ENCODE assay signal across 8 cellular contexts in genomic region chr18:62505669-62506494, GRCh38. TPM values are rescaled to one million over a fixed set of nuclear protein-coding genes. Genes with fewer than 3 reads are reported as not detected.
DNase-seq lines count a peak whose midpoint lies in the region; ATAC-seq and TF ChIP-seq lines count a peak whose summit lies in the region.

No MANE protein-coding gene starts in this region.

- BruUV-seq in Calu3 (replicated peaks; lab: Mats Ljungman, UMichigan) = no TSS peak

- POLR2A ChIA-PET in activated CD8-positive, alpha-beta T cell treated with anti-CD3 and anti-CD28 coated beads, Interleukin-2, amount 10 ng/mL, durations not matched to agents 7 days and 5 days (lab: Charles Lee) = interaction anchor here (1.2 to 5.3 kb wide), 7 partner anchors 9 to 916 kb away, joined by 3 to 100 read pairs (median 8); partner anchors contain the start of genes PIGN, RELCH, VPS4B and ZCCHC2

- H3K9me3 Mint-ChIP-seq in Calu3 (ENCODE audit: low read depth, unreplicated experiment) = no peaks in the 10 kb centered on the region
- H3K9me3 Mint-ChIP-seq in activated CD8-positive, alpha-beta T cell treated with anti-CD3 and anti-CD28 coated beads, Interleukin-2, amount 10 ng/mL, durations not matched to agents 7 days and 5 days (ENCODE audit: insufficient read depth) = peaks cover 6% of the 10 kb centered on the region

- no peak for DNase-seq in Calu3
- DNase-seq in HT1080 (ENCODE audit: low read depth) = peak; percentile 43
- peak; percentile 51 for DNase-seq in activated CD8-positive, alpha-beta T cell treated with anti-CD3 and anti-CD28 coated beads, Interleukin-2, amount 10 ng/mL, durations not matched to agents 7 days and 5 days
- peak; percentile 64 for DNase-seq in germinal center (ENCODE audit: low spot score)
- peak; percentile 34 to 35 for DNase-seq in stimulated activated CD4-positive, alpha-beta T cell treated with anti-CD3 and anti-CD28 coated beads, Interleukin-2, amount 100 ng/mL, for 24 hours
- no peak for DNase-seq in T-helper 9 cell
- no peak for DNase-seq in hypothalamus (lab: John Stamatoyannopoulos, UW)

- H3K36me3 Mint-ChIP-seq in Calu3 (ENCODE audit: insufficient read depth, unreplicated experiment) = peaks cover 8% of the 10 kb centered on the region
- H3K36me3 Mint-ChIP-seq in activated CD8-positive, alpha-beta T cell treated with anti-CD3 and anti-CD28 coated beads, Interleukin-2, amount 10 ng/mL, durations not matched to agents 7 days and 5 days (ENCODE audit: low read depth) = peaks cover 45% of the 10 kb centered on the region

- CTCF ChIA-PET in Calu3 (lab: Charles Lee) = interaction anchor here (0.6 to 1.5 kb wide), 7 partner anchors 9 to 622 kb away, joined by 3 to 5 read pairs (median 3); partner anchors contain the start of gene ZCCHC2
- CTCF ChIA-PET in activated CD8-positive, alpha-beta T cell treated with anti-CD3 and anti-CD28 coated beads, Interleukin-2, amount 10 ng/mL, durations not matched to agents 7 days and 5 days (lab: Charles Lee) = interaction anchor here (0.7 to 3.4 kb wide), 4 partner anchors 16 to 94 kb away, joined by 3 to 26 read pairs (median 12); partner anchors contain the start of gene ZCCHC2

- ATAC-seq in GM21381 (IDR thresholded peaks at IDR 0.05; ENCODE audit: unreplicated experiment) = peak; percentile 94
- peak; percentile 84 for ATAC-seq in activated CD8-positive, alpha-beta T cell treated with anti-CD3 and anti-CD28 coated beads, Interleukin-2, amount 10 ng/mL, durations not matched to agents 7 days and 5 days

- no peaks in the 10 kb centered on the region for H3K27me3 Mint-ChIP-seq in Calu3 (ENCODE audit: unreplicated experiment)
- no peaks in the 10 kb centered on the region for H3K27me3 Mint-ChIP-seq in activated CD8-positive, alpha-beta T cell treated with anti-CD3 and anti-CD28 coated beads, Interleukin-2, amount 10 ng/mL, durations not matched to agents 7 days and 5 days (ENCODE audit: low read depth)

- peaks cover 32% of the 10 kb centered on the region for H3K4me1 Mint-ChIP-seq in Calu3 (ENCODE audit: low read depth, unreplicated experiment)
- peaks cover 33% of the 10 kb centered on the region for H3K4me1 Mint-ChIP-seq in activated CD8-positive, alpha-beta T cell treated with anti-CD3 and anti-CD28 coated beads, Interleukin-2, amount 10 ng/mL, durations not matched to agents 7 days and 5 days (ENCODE audit: low read depth)

- TF ChIP-seq CTCF in Calu3 (IDR thresholded peaks at IDR 0.05; ENCODE audit: unreplicated experiment) = no peak

- peak overlapping the region; percentile 72 for H3K4me3 Mint-ChIP-seq in Calu3 (ENCODE audit: low read depth, unreplicated experiment)
- H3K4me3 Mint-ChIP-seq in activated CD8-positive, alpha-beta T cell treated with anti-CD3 and anti-CD28 coated beads, Interleukin-2, amount 10 ng/mL, durations not matched to agents 7 days and 5 days = peak overlapping the region; percentile 75

- peak overlapping the region; percentile 92 for H3K27ac Mint-ChIP-seq in Calu3 (ENCODE audit: unreplicated experiment)
- H3K27ac Mint-ChIP-seq in activated CD8-positive, alpha-beta T cell treated with anti-CD3 and anti-CD28 coated beads, Interleukin-2, amount 10 ng/mL, durations not matched to agents 7 days and 5 days = peak overlapping the region; percentile 100

- intact Hi-C loops in Calu3 (cut with micrococcal nuclease; ENCODE audit: unreplicated experiment) = loop anchor here (2.0 kb wide), 1 partner anchor 19 kb away; no protein-coding TSS in a partner anchor

RNA-seq across cellular contexts. Expression of gene ZCCHC2, which starts 16.9 kb away (rescaled TPM):
- 43.5 and 61.4 TPM in 2 replicates for total RNA-seq in Calu3 (2022)
- total RNA-seq in HT1080 (2014; rRNA removed; shearing (Covaris generic)) = 10.5 and 12.6 TPM in 2 replicates
- 5.7 and 7.3 TPM in 2 replicates for polyA plus RNA-seq in HT1080 (2015; cell fraction: cytosol; rRNA removed)
- polyA plus RNA-seq in HT1080 (2015; cell fraction: nucleus; rRNA removed) = 6.8 and 6.9 TPM in 2 replicates
- total RNA-seq in activated CD8-positive, alpha-beta T cell treated with anti-CD3 and anti-CD28 coated beads, Interleukin-2, amount 10 ng/mL, durations not matched to agents 7 days and 5 days = 10 to 100 TPM; 45.5 to 46.4 TPM

Comparison
In these comparisons a context has a peak if more than half of its experiments do, and no peak if none do; other contexts are left out.
1. DNase-seq: peak in HT1080 (single experiment), activated CD8-positive, alpha-beta T cell treated with anti-CD3 and anti-CD28 coated beads, Interleukin-2, amount 10 ng/mL, durations not matched to agents 7 days and 5 days (single experiment), germinal center (single experiment) and stimulated activated CD4-positive, alpha-beta T cell treated with anti-CD3 and anti-CD28 coated beads, Interleukin-2, amount 100 ng/mL, for 24 hours (2 of 2); none in Calu3 (single experiment), T-helper 9 cell (single experiment) and hypothalamus (0 of 51).